24 cellular contexts compared by ENCODE assay signal in genomic region chr12:87930652-87931051, GRCh38.
"Had no signal": no experiment of that assay in that cellular context is flagged by ENCODE, and none has a peak within 500 bp of the region (broad histone marks: within the 10 kb centered on the region; RNA-seq: fewer than 3 reads in every experiment).

No MANE protein-coding gene starts in this region.

- H3K27ac ChIP-seq: brain microvascular endothelial cell, cardiac muscle cell, Peyer's patch, SJSA1, WERI-Rb-1 had no signal

- DNase-seq: activated CD4-positive, alpha-beta memory T cell treated with anti-CD3 and anti-CD28 coated beads, Interleukin-2, amount 10 ng/mL, durations not matched to agents 7 days and 5 days; activated CD4-positive, alpha-beta T cell treated with anti-CD3 and anti-CD28 coated beads for 36 hours; activated CD4-positive, alpha-beta T cell treated with anti-CD3 and anti-CD28 coated beads, Interleukin-2, amount 50 U/mL, for 1 hour; activated gamma-delta T cell; activated naive CD4-positive, alpha-beta T cell treated with anti-CD3 and anti-CD28 coated beads for 36 hours; activated T-cell treated with anti-CD3 and anti-CD28 coated beads for 4 hours; activated T-cell treated with anti-CD3 and anti-CD28 coated beads, Interleukin-2, amount 50 U/mL, for 48 hours; cerebellar nuclear complex; Kasumi-1; KBM-7; NCI-H1048; NCI-H1417; NCI-H1930; NCI-H2107; NCI-H2171 treated with DMSO at 0.1 percent for 48 hours; NCI-H510A treated with DMSO at 0.1 percent for 48 hours; NCI-H69; Peyer's patch; SHP77; T-helper 17 cell; WERI-Rb-1 had no signal

- H3K9me3 ChIP-seq: Peyer's patch, SJSA1 had no signal

- H3K36me3 ChIP-seq: brain microvascular endothelial cell, cardiac muscle cell, Peyer's patch, SJSA1, WERI-Rb-1 had no signal

- H3K27me3 ChIP-seq: brain microvascular endothelial cell, cardiac muscle cell, Peyer's patch, SJSA1 had no signal

- H3K4me1 ChIP-seq: Peyer's patch, SJSA1 had no signal

- H3K4me3 ChIP-seq: cardiac muscle cell, Peyer's patch, SJSA1 had no signal
